1 cellular context compared by ENCODE assay signal in genomic region chrX:19885732-19886131, GRCh38.
TF ChIP-seq lines count a peak whose summit lies in the region.

No MANE protein-coding gene starts in this region.

TF ChIP-seq in endothelial cell of umbilical vein, 7 proteins besides CTCF, POLR2A, EP300 and RAD21 (continued from another document):
- TF ChIP-seq MAX (IDR thresholded peaks at IDR 0.05; ENCODE audit: insufficient read depth, insufficient read length) (no peak), EZH2 (IDR thresholded peaks at IDR 0.05; ENCODE audit: borderline replicate concordance, low read depth, low read length, severe bottlenecking) (no peak)
TF ChIP-seq in endothelial cell of umbilical vein: peak in this region for 0.
